Comparison of ENCODE assay signal across 20 cellular contexts in genomic region chr22:19742160-19743066, GRCh38. TPM values are rescaled to one million over a fixed set of nuclear protein-coding genes. Genes with fewer than 3 reads are reported as not detected.
"Had no signal": no experiment of that assay in that cellular context is flagged by ENCODE, and none has a peak within 500 bp of the region (broad histone marks: within the 10 kb centered on the region; RNA-seq: fewer than 3 reads in every experiment).

No MANE protein-coding gene starts in this region.

- DNase-seq: effector CD4-positive, alpha-beta T cell; endodermal cell; erythroblast; foreskin keratinocyte; kidney; left cardiac atrium; left ventricle myocardium inferior; lower lobe of right lung; mucosa of descending colon; naive thymus-derived CD8-positive, alpha-beta T cell; posterior cingulate gyrus; sigmoid colon; small intestine; stimulated activated CD4-positive, alpha-beta T cell treated with anti-CD3 and anti-CD28 coated beads, Interleukin-12 subunit alpha, Interleukin-12 subunit beta, amount 100 ng/mL, for 4 hours; stimulated activated naive CD4-positive, alpha-beta T cell treated with Interleukin-2 at 50 U/mL for 16 hours; uterus had no signal

- H3K4me1 ChIP-seq: foreskin keratinocyte, lower lobe of right lung, sigmoid colon, upper lobe of left lung, uterus had no signal

- H3K9me3 ChIP-seq: left ventricle myocardium inferior, lower lobe of right lung, mucosa of descending colon, sigmoid colon, upper lobe of left lung, uterus had no signal

- ATAC-seq: foreskin keratinocyte; left cardiac atrium; lower lobe of right lung; mucosa of descending colon; naive thymus-derived CD8-positive, alpha-beta T cell had no signal

- H3K4me3 ChIP-seq: coronary artery, left ventricle myocardium inferior, lower lobe of right lung, mucosa of descending colon, sigmoid colon, upper lobe of left lung, uterus had no signal

- H3K36me3 ChIP-seq: left ventricle myocardium inferior, lower lobe of right lung, sigmoid colon, upper lobe of left lung, uterus had no signal

- H3K36me3 Mint-ChIP-seq: naive thymus-derived CD8-positive, alpha-beta T cell had no signal

- H3K27me3 Mint-ChIP-seq: naive thymus-derived CD8-positive, alpha-beta T cell had no signal

- H3K27me3 ChIP-seq: foreskin keratinocyte, upper lobe of left lung, uterus had no signal

- H3K27ac Mint-ChIP-seq: endodermal cell; naive thymus-derived CD8-positive, alpha-beta T cell had no signal

- H3K4me1 Mint-ChIP-seq: endodermal cell; naive thymus-derived CD8-positive, alpha-beta T cell had no signal

- FAIRE-seq: endothelial cell of umbilical vein, kidney, small intestine had no signal

- H3K9me3 Mint-ChIP-seq: endodermal cell; naive thymus-derived CD8-positive, alpha-beta T cell had no signal

- H3K4me3 Mint-ChIP-seq: endodermal cell; naive thymus-derived CD8-positive, alpha-beta T cell had no signal

- H3K27ac ChIP-seq: coronary artery, foreskin keratinocyte, left ventricle myocardium inferior, lower lobe of right lung, sigmoid colon, upper lobe of left lung, uterus had no signal

RNA-seq across cellular contexts. Expression of gene TBX1, which starts 18.2 kb away (rescaled TPM):
- total RNA-seq: naive thymus-derived CD8-positive, alpha-beta T cell had no signal
- polyA plus RNA-seq: naive thymus-derived CD8-positive, alpha-beta T cell; neural cell had no signal

RNA-seq across cellular contexts. Expression of gene GP1BB, which starts 19.1 kb away (rescaled TPM):
- total RNA-seq: left cardiac atrium, left ventricle myocardium inferior had no signal
- polyA plus RNA-seq: naive thymus-derived CD8-positive, alpha-beta T cell had no signal
